In genomic region chr6:35072051-35072697, GRCh38 we compare ENCODE assay signal across 22 cellular contexts.
DNase-seq lines count a peak whose midpoint lies in the region; ATAC-seq, FAIRE-seq and TF ChIP-seq lines count a peak whose summit lies in the region.
"Had no signal": no experiment of that assay in that cellular context is flagged by ENCODE, and none has a peak within 500 bp of the region (broad histone marks: within the 10 kb centered on the region; RNA-seq: fewer than 3 reads in every experiment).

No MANE protein-coding gene starts in this region.

- H3K9ac ChIP-seq in endothelial cell of umbilical vein (replicated peaks; ENCODE audit: extremely low read depth, insufficient read depth, low read length) (no peak overlapping the region), trophoblast cell (ENCODE audit: low read length) (no peak overlapping the region)
- H3K9ac ChIP-seq: BLaER1 treated with 17β-estradiol and CSF1 and Interleukin-3, amounts not matched to agents 10 nM and 100 nM had no signal

- H2AK5ac ChIP-seq in trophoblast cell (ENCODE audit: low read length), result no peak overlapping the region

- H3K27me3 ChIP-seq in heart right ventricle (no peaks in the 10 kb centered on the region), endothelial cell of umbilical vein (ENCODE audit: control insufficient read depth in 2 of 2, insufficient read depth in 2 of 2, low read length in 2 of 2) (no peaks in the 10 kb centered on the region), trophoblast cell (ENCODE audit: insufficient read depth, low read length) (no peaks in the 10 kb centered on the region)
- H3K27me3 ChIP-seq: BLaER1 treated with 17β-estradiol and CSF1 and Interleukin-3, amounts not matched to agents 10 nM and 100 nM had no signal

- POLR2A ChIA-PET in endothelial cell of umbilical vein (lab: Charles Lee), result no interaction called here

- H3K4me2 ChIP-seq in endothelial cell of umbilical vein (ENCODE audit: insufficient read depth, low read length), result no peak overlapping the region
- no peak overlapping the region for H3K4me2 ChIP-seq in trophoblast cell (ENCODE audit: low read length)
- H3K4me2 ChIP-seq: A549; BLaER1 treated with 17β-estradiol and CSF1 and Interleukin-3, amounts not matched to agents 10 nM and 100 nM had no signal

- peaks cover 4% of the 10 kb centered on the region for H3K79me1 ChIP-seq in trophoblast cell (ENCODE audit: low read length)

- FAIRE-seq in endothelial cell of umbilical vein (lab: Jason Lieb, UNC), result peak; percentile 58
- FAIRE-seq: A549, D721Med, G401.6, GM12878, HepG2 had no signal

- no TSS peak for BruUV-seq in endothelial cell of umbilical vein (replicated peaks; lab: Mats Ljungman, UMichigan)

- no peaks in the 10 kb centered on the region for H3K9me1 ChIP-seq in endothelial cell of umbilical vein (replicated peaks; ENCODE audit: control insufficient read depth, extremely low read depth, insufficient read depth, low read length)

- H2AFZ ChIP-seq in endothelial cell of umbilical vein (ENCODE audit: low read depth, low read length), result no peak overlapping the region
- no peak overlapping the region for H2AFZ ChIP-seq in trophoblast cell (ENCODE audit: insufficient read depth, low read length, poor library complexity)

- no peak overlapping the region for H3K27ac ChIP-seq in heart right ventricle
- H3K27ac ChIP-seq in endothelial cell of umbilical vein (ENCODE audit: insufficient read depth, low read depth, low read length), result no peak overlapping the region
- H3K27ac ChIP-seq in trophoblast cell (ENCODE audit: low read depth, low read length), result peak overlapping the region; percentile 35
- no peak overlapping the region for H3K27ac ChIP-seq in caudate nucleus (ENCODE audit: low read depth, low read length)
- H3K27ac ChIP-seq: A549; BLaER1 treated with 17β-estradiol and CSF1 and Interleukin-3, amounts not matched to agents 10 nM and 100 nM; RWPE1 had no signal

- peak overlapping the region; percentile 5 for H2BK12ac ChIP-seq in trophoblast cell (ENCODE audit: low read length)

- H3K4me3 ChIP-seq in heart right ventricle, result no peak overlapping the region
- H3K4me3 ChIP-seq in endothelial cell of umbilical vein (replicated peaks in 1 of 3; ENCODE audit: insufficient read depth in 1 of 3, low read depth in 1 of 3, low read length in 3 of 3), result no peak overlapping the region
- no peak overlapping the region for H3K4me3 ChIP-seq in trophoblast cell (ENCODE audit: low read depth, low read length)
- H3K4me3 ChIP-seq: A549; BLaER1 treated with 17β-estradiol and CSF1 and Interleukin-3, amounts not matched to agents 10 nM and 100 nM; GM12878 had no signal

- no peak overlapping the region for H4K91ac ChIP-seq in trophoblast cell (ENCODE audit: low read depth, low read length)

- ATAC-seq in left ventricle myocardium superior, result no peak
- no peak for ATAC-seq in heart right ventricle
- ATAC-seq in GM19035 (IDR thresholded peaks at IDR 0.05; ENCODE audit: unreplicated experiment), result no peak
- ATAC-seq: A549, GM12878, HepG2, PC-3 had no signal

- no peak overlapping the region for H2BK120ac ChIP-seq in trophoblast cell (ENCODE audit: insufficient read depth, low read length, poor library complexity)

- peak; percentile 61 for DNase-seq in left ventricle myocardium superior
- DNase-seq in heart right ventricle, result no peak
- DNase-seq in endothelial cell of umbilical vein (ENCODE audit: low read depth, low spot score), result peak; percentile 23
- no peak for DNase-seq in trophoblast cell
- DNase-seq in caudate nucleus (lab: John Stamatoyannopoulos, UW), result no peak
- no peak for DNase-seq in SIG-M5 (lab: John Stamatoyannopoulos, UW)
- DNase-seq: CD8-positive, alpha-beta memory T cell; DND-41; KG1; NCI-H1417 treated with DMSO at 0.1 percent for 48 hours; NCI-H2029; NCI-H2171; NCI-H446; PC-3 had no signal

- peaks cover 0 to 90% (median 19%) of the 10 kb centered on the region in 9 donors for H3K36me3 ChIP-seq in heart right ventricle
- H3K36me3 ChIP-seq in endothelial cell of umbilical vein (ENCODE audit: control insufficient read depth in 2 of 2, extremely low read depth in 1 of 2, insufficient read depth in 2 of 2, low read length in 2 of 2), result peaks cover 2 to 10% of the 10 kb centered on the region in 2 experiments
- peaks cover 72 to 77% of the 10 kb centered on the region in 2 experiments for H3K36me3 ChIP-seq in trophoblast cell (ENCODE audit: control insufficient read depth in 1 of 2, insufficient read depth in 2 of 2, low read length in 2 of 2)

- H3K14ac ChIP-seq in trophoblast cell (ENCODE audit: low read length), result no peak overlapping the region

- TF ChIP-seq CTCF in heart right ventricle (IDR thresholded peaks at IDR 0.05) (no peak), endothelial cell of umbilical vein (IDR thresholded peaks at IDR 0.05; ENCODE audit: extremely low read depth in 1 of 2, insufficient read depth in 1 of 2, low read depth in 1 of 2, low read length in 2 of 2) (no peak)

- CTCF ChIA-PET in endothelial cell of umbilical vein (lab: Charles Lee), result interaction anchor here (1.5 kb wide), 1 partner anchor 85 kb away, joined by 5 read pairs; no protein-coding TSS in a partner anchor

- H3K9me3 ChIP-seq in heart right ventricle (no peaks in the 10 kb centered on the region), endothelial cell of umbilical vein (replicated peaks; ENCODE audit: control insufficient read depth, insufficient read depth, low read length) (no peaks in the 10 kb centered on the region), trophoblast cell (ENCODE audit: insufficient read depth, low read depth, low read length) (peaks cover 2% of the 10 kb centered on the region)
- H3K9me3 ChIP-seq: A549; BLaER1 treated with 17β-estradiol and CSF1 and Interleukin-3, amounts not matched to agents 10 nM and 100 nM had no signal

- H3K4me1 ChIP-seq in heart right ventricle, result peaks cover 0 to 30% (median 7%) of the 10 kb centered on the region in 9 donors
- no peaks in the 10 kb centered on the region for H3K4me1 ChIP-seq in endothelial cell of umbilical vein (ENCODE audit: control insufficient read depth, extremely low read depth, insufficient read depth, low read length)
- H3K4me1 ChIP-seq in trophoblast cell (ENCODE audit: control insufficient read depth in 1 of 2, insufficient read depth in 2 of 2, low read length in 2 of 2), result peaks cover 11 to 23% of the 10 kb centered on the region in 2 experiments
- H3K4me1 ChIP-seq: A549 had no signal

- peak overlapping the region; percentile 68 for H3K18ac ChIP-seq in trophoblast cell (ENCODE audit: low read length)

- intact Hi-C loops in left ventricle myocardium superior (cut with micrococcal nuclease) (no loop called here), heart right ventricle (cut with DNase I) (loop anchor here in 1 of 10 donors (10.0 kb wide), 1 partner anchor 87 kb away; no protein-coding TSS in a partner anchor), endothelial cell of umbilical vein (cut with micrococcal nuclease) (no loop called here)

- H4K8ac ChIP-seq in trophoblast cell (ENCODE audit: low read depth, low read length), result peak overlapping the region; percentile 25

- H3K23ac ChIP-seq in trophoblast cell (ENCODE audit: low read length), result no peak overlapping the region

- peak overlapping the region; percentile 39 for H4K12ac ChIP-seq in trophoblast cell (ENCODE audit: low read depth, low read length)

- H3K4ac ChIP-seq in trophoblast cell (ENCODE audit: low read depth, low read length), result peak overlapping the region; percentile 17

- no peaks in the 10 kb centered on the region for H3K79me2 ChIP-seq in endothelial cell of umbilical vein (ENCODE audit: control insufficient read depth, insufficient read depth, low read length)
- H3K79me2 ChIP-seq in trophoblast cell (ENCODE audit: control insufficient read depth, insufficient read depth, low read length, poor library complexity), result peaks cover 1% of the 10 kb centered on the region

- TF ChIP-seq POLR2A in endothelial cell of umbilical vein (IDR thresholded peaks at IDR 0.05; ENCODE audit: low read depth, low read length), result no peak

- H4K20me1 ChIP-seq in endothelial cell of umbilical vein (replicated peaks; ENCODE audit: control insufficient read depth, extremely low read depth, insufficient read depth, low read length), result no peaks in the 10 kb centered on the region

- 74 to 79% methylated on average over 15 of the region's 15 CpGs for WGBS in heart right ventricle, 2 donors
- WGBS in trophoblast cell (ENCODE audit: extremely low coverage, insufficient coverage, insufficient read length), result no CpG with 5 or more reads among the region's 15 CpGs

- dilution Hi-C loops in endothelial cell of umbilical vein (cut with MboI; ENCODE audit: extremely low pct_ligation_motif_present, low sequenced_read_pairs), result no loop called here

- no peak overlapping the region for H2BK5ac ChIP-seq in trophoblast cell (ENCODE audit: low read depth, low read length, poor library complexity)

TF ChIP-seq in endothelial cell of umbilical vein, 7 proteins besides CTCF, POLR2A, EP300 and RAD21:
- TF ChIP-seq POLR2AphosphoS5 (IDR thresholded peaks at IDR 0.05; ENCODE audit: insufficient read depth, low read depth, low read length) (no peak), MYC (IDR thresholded peaks at IDR 0.05; ENCODE audit: low read depth, low read length) (no peak), EZH2 (IDR thresholded peaks at IDR 0.05; ENCODE audit: borderline replicate concordance, low read depth, low read length, severe bottlenecking) (no peak), MAX (IDR thresholded peaks at IDR 0.05; ENCODE audit: insufficient read depth, insufficient read length) (no peak), GATA2 (IDR thresholded peaks at IDR 0.05; ENCODE audit: insufficient read depth, insufficient read length, low read depth, low read length) (no peak), FOS (IDR thresholded peaks at IDR 0.05; ENCODE audit: borderline replicate concordance, insufficient read depth, low read length) (no peak), JUN (IDR thresholded peaks at IDR 0.05; ENCODE audit: borderline replicate concordance, insufficient read depth, insufficient read length, low read depth) (no peak)

Comparison
In these comparisons a context has a peak if more than half of its experiments do, and no peak if none do; other contexts are left out.
1. DNase-seq: peak in left ventricle myocardium superior (single experiment) and endothelial cell of umbilical vein (single experiment); none in heart right ventricle (0 of 2), trophoblast cell (0 of 2), caudate nucleus (0 of 61) and SIG-M5 (single experiment).